ENCODE assay signal across 8 cellular contexts in genomic region chr9:33415152-33416038, GRCh38. TPM values are rescaled to one million over a fixed set of nuclear protein-coding genes. Genes with fewer than 3 reads are reported as not detected.
DNase-seq lines count a peak whose midpoint lies in the region; ATAC-seq, FAIRE-seq and TF ChIP-seq lines count a peak whose summit lies in the region.

No MANE protein-coding gene starts in this region.

- TF ChIP-seq RAD21 in H1 (IDR thresholded peaks at IDR 0.05 in 1 of 2, conservative IDR thresholded peaks at IDR 0.05 in 1 of 2; ENCODE audit: low read depth in 2 of 2, low read length in 2 of 2): peak; percentile 63 to 79

- H3K79me2 ChIP-seq in H9 (ENCODE audit: insufficient read depth, low read length) (no peaks in the 10 kb centered on the region), H1 (ENCODE audit: control insufficient read depth in 1 of 2, insufficient read depth in 2 of 2, low read length in 2 of 2) (no peaks in the 10 kb centered on the region)

- H3K4me3 Mint-ChIP-seq in H9: no peak overlapping the region
- H3K4me3 Mint-ChIP-seq in activated CD8-positive, alpha-beta T cell treated with anti-CD3 and anti-CD28 coated beads, Interleukin-2, amount 10 ng/mL, durations not matched to agents 7 days and 5 days: peak overlapping the region; percentile 48

- H4K20me1 ChIP-seq in H9 (ENCODE audit: control insufficient read depth, insufficient read depth, insufficient read length) (no peaks in the 10 kb centered on the region), H1 (replicated peaks in 1 of 2; ENCODE audit: control insufficient read depth in 1 of 2, insufficient read depth in 2 of 2, low read length in 2 of 2) (no peaks in the 10 kb centered on the region)

- H4K8ac ChIP-seq in H9 (replicated peaks; ENCODE audit: insufficient read length, low read depth, low read length) (no peak overlapping the region), H1 (ENCODE audit: extremely low read depth, insufficient read depth, low read length) (peak overlapping the region; percentile 75)

- no peaks in the 10 kb centered on the region for H3K4me1 ChIP-seq in H9 (ENCODE audit: insufficient read depth, low read length)
- peaks cover 0 to 4% (median 3%) of the 10 kb centered on the region in 4 experiments; a peak in 2 of 7 replicates for H3K4me1 ChIP-seq in H1 (replicated peaks in 1 of 4; ENCODE audit: control insufficient read depth in 3 of 4, insufficient read depth in 4 of 4, low read length in 3 of 4)

- no peaks in the 10 kb centered on the region for H3K23me2 ChIP-seq in H9 (ENCODE audit: insufficient read length, low read depth, low read length, poor library complexity, severe bottlenecking)
- no peaks in the 10 kb centered on the region for H3K23me2 ChIP-seq in H1 (ENCODE audit: low read depth, low read length)

- H3K9ac ChIP-seq in H9 (ENCODE audit: extremely low read depth, insufficient read length, low read length): no peak overlapping the region
- H3K9ac ChIP-seq in H1 (replicated peaks in 1 of 4; ENCODE audit: extremely low read depth in 1 of 4, low read depth in 3 of 4, low read length in 3 of 4): no peak overlapping the region

- no peak for TF ChIP-seq EP300 in H1 (IDR thresholded peaks at IDR 0.05; ENCODE audit: borderline replicate concordance in 1 of 2, low read depth in 2 of 2, low read length in 2 of 2)

- CTCF ChIA-PET in activated CD8-positive, alpha-beta T cell treated with anti-CD3 and anti-CD28 coated beads, Interleukin-2, amount 10 ng/mL, durations not matched to agents 7 days and 5 days (lab: Charles Lee): interaction anchor here (0.5 to 10.3 kb wide), 30 partner anchors 8 to 610 kb away, joined by 3 to 209 read pairs (median 4); partner anchors contain the start of genes AQP3, AQP7, NFX1 and NOL6
- CTCF ChIA-PET in H1 (lab: Charles Lee; ENCODE audit: partially characterized antibody): interaction anchor here (0.5 to 9.5 kb wide), 29 partner anchors 8 to 304 kb away, joined by 3 to 134 read pairs (median 5); partner anchors contain the start of genes AQP3, AQP7 and NOL6

- WGBS in H9 (ENCODE audit: extremely low coverage, insufficient read length, low lambda C conversion rate): no CpG with 5 or more reads among the region's 17 CpGs
- WGBS in H1 (ENCODE audit: extremely low coverage in 1 of 2, insufficient coverage in 1 of 2, insufficient read length in 1 of 2, insufficient replicate concordance in 2 of 2, low coverage in 1 of 2, low lambda C conversion rate in 2 of 2, missing lambda C conversion rate in 1 of 2), 2 experiments: 78% methylated on average over 15 of the region's 17 CpGs; no CpG with 5 or more reads in 1 of the 2 experiments

- FAIRE-seq in D721Med (lab: Jason Lieb, UNC): no peak
- FAIRE-seq in H1 (lab: Jason Lieb, UNC): no peak

- H3K18ac ChIP-seq in H9 (ENCODE audit: insufficient read length, low read depth, low read length) (no peak overlapping the region), H1 (ENCODE audit: extremely low read depth, low read length) (0 out of 2 replicates have a peak overlapping the region, but pooled peaks have one; percentile 52)

- H3K27me3 ChIP-seq in H9 (ENCODE audit: insufficient read depth, low read length) (no peaks in the 10 kb centered on the region), H1 (replicated peaks in 1 of 4; ENCODE audit: control insufficient read depth in 3 of 4, extremely low read depth in 1 of 4, insufficient read depth in 3 of 4, low read length in 3 of 4) (no peaks in the 10 kb centered on the region; a peak in 1 of 7 replicates)

- H3K9me3 Mint-ChIP-seq in H9: no peaks in the 10 kb centered on the region
- no peaks in the 10 kb centered on the region for H3K9me3 Mint-ChIP-seq in activated CD8-positive, alpha-beta T cell treated with anti-CD3 and anti-CD28 coated beads, Interleukin-2, amount 10 ng/mL, durations not matched to agents 7 days and 5 days (ENCODE audit: insufficient read depth)

- H2BK15ac ChIP-seq in H9 (ENCODE audit: low read depth, low read length): no peak overlapping the region
- no peak overlapping the region; the same call in 1 of the 2 replicates for H2BK15ac ChIP-seq in H1 (ENCODE audit: low read length)

- no peak overlapping the region for H3K4me3 ChIP-seq in H1 (ENCODE audit: extremely low read depth in 1 of 4, insufficient read depth in 2 of 4, low read depth in 3 of 4, low read length in 4 of 4)

- H2BK5ac ChIP-seq in H9 (ENCODE audit: insufficient read length, low read length): no peak overlapping the region
- H2BK5ac ChIP-seq in H1 (ENCODE audit: low read depth, low read length): no peak overlapping the region; the same call in 1 of the 2 replicates

- no peak overlapping the region for H2AFZ ChIP-seq in H9 (ENCODE audit: low read length)
- peak overlapping the region; percentile 14; the same call in 1 of the 2 replicates for H2AFZ ChIP-seq in H1 (ENCODE audit: low read length)

- TF ChIP-seq POLR2A in H1 (IDR thresholded peaks at IDR 0.05; ENCODE audit: control extremely low read depth in 1 of 2, low read depth in 2 of 2, low read length in 2 of 2): no peak

- H3K9me3 ChIP-seq in H9 (ENCODE audit: control insufficient read depth, low read depth, low read length) (no peaks in the 10 kb centered on the region), H1 (ENCODE audit: insufficient read depth in 2 of 2, low read depth in 1 of 2, low read length in 1 of 2) (no peaks in the 10 kb centered on the region)

- peak overlapping the region in 1 of 3 experiments; percentile 96; a peak in 3 of 7 replicates for H3K27ac Mint-ChIP-seq in H9
- peak overlapping the region; percentile 94 for H3K27ac Mint-ChIP-seq in activated CD8-positive, alpha-beta T cell treated with anti-CD3 and anti-CD28 coated beads, Interleukin-2, amount 10 ng/mL, durations not matched to agents 7 days and 5 days

- TF ChIP-seq CTCF in D721Med (IDR thresholded peaks at IDR 0.05; ENCODE audit: insufficient read depth, missing control alignments) (peak; percentile 41), H9 (conservative IDR thresholded peaks at IDR 0.05) (peak; percentile 86), H1 (IDR thresholded peaks at IDR 0.05; ENCODE audit: control extremely low read depth in 1 of 3, insufficient read depth in 1 of 3, low read depth in 1 of 3, low read length in 3 of 3) (peak; percentile 75 to 82 (median 79))

- H4K91ac ChIP-seq in H9 (ENCODE audit: insufficient read length, low read depth, low read length) (no peak overlapping the region), H1 (replicated peaks; ENCODE audit: insufficient read length, low read length) (peak overlapping the region; percentile 27)

- H2BK120ac ChIP-seq in H9 (ENCODE audit: low read depth, low read length, poor library complexity, severe bottlenecking): no peak overlapping the region
- H2BK120ac ChIP-seq in H1 (replicated peaks; ENCODE audit: low read depth, low read length): no peak overlapping the region

- H3K36me3 Mint-ChIP-seq in H9 (ENCODE audit: insufficient read depth in 1 of 3, low read depth in 3 of 3): no peaks in the 10 kb centered on the region
- no peaks in the 10 kb centered on the region for H3K36me3 Mint-ChIP-seq in activated CD8-positive, alpha-beta T cell treated with anti-CD3 and anti-CD28 coated beads, Interleukin-2, amount 10 ng/mL, durations not matched to agents 7 days and 5 days (ENCODE audit: low read depth)

- H3K14ac ChIP-seq in H9 (ENCODE audit: insufficient read depth, low read length): peak overlapping the region; percentile 39; the same call in 1 of the 2 replicates
- H3K14ac ChIP-seq in H1 (ENCODE audit: insufficient read length): no peak overlapping the region

- H2BK12ac ChIP-seq in H9 (ENCODE audit: insufficient read length, low read depth, low read length) (no peak overlapping the region), H1 (ENCODE audit: low read depth, low read length) (0 out of 2 replicates have a peak overlapping the region, but pooled peaks have one; percentile 35)

- no peak overlapping the region for H3T11ph ChIP-seq in H9 (ENCODE audit: low read length)

- H3K27me3 Mint-ChIP-seq in H9 (ENCODE audit: low read depth): peaks cover 7% of the 10 kb centered on the region
- peaks cover 7% of the 10 kb centered on the region for H3K27me3 Mint-ChIP-seq in activated CD8-positive, alpha-beta T cell treated with anti-CD3 and anti-CD28 coated beads, Interleukin-2, amount 10 ng/mL, durations not matched to agents 7 days and 5 days (ENCODE audit: low read depth)

- H3K4ac ChIP-seq in H9 (ENCODE audit: low read depth, low read length) (no peak overlapping the region), H1 (replicated peaks; ENCODE audit: insufficient read length, low read depth, low read length) (peak overlapping the region; percentile 32)

- no peak for DNase-seq in D721Med (ENCODE audit: insufficient read length, low spot score)
- peak; percentile 88 for DNase-seq in H9
- DNase-seq in NCI-H345 treated with DMSO at 0.1 percent for 48 hours (lab: John Stamatoyannopoulos, UW; ENCODE audit: unreplicated experiment): peak; percentile 44
- DNase-seq in activated CD8-positive, alpha-beta T cell treated with anti-CD3 and anti-CD28 coated beads, Interleukin-2, amount 10 ng/mL, durations not matched to agents 7 days and 5 days: peak; percentile 96
- DNase-seq in H1 (ENCODE audit: low read depth in 1 of 2, low spot score in 2 of 2): peak; percentile 41 to 93
- DNase-seq in midbrain (lab: John Stamatoyannopoulos, UW): peak; percentile 19
- peak; percentile 55 to 66 for DNase-seq in stimulated activated CD8-positive, alpha-beta memory T cell treated with anti-CD3 and anti-CD28 coated beads, Interleukin-7, amount 100 ng/mL, for 4 hours (ENCODE audit: low read depth in 2 of 2)
- no peak for DNase-seq in NCI-H2171 treated with DMSO at 0.1 percent for 48 hours (lab: John Stamatoyannopoulos, UW)

- H3K36me3 ChIP-seq in H1 (ENCODE audit: control insufficient read depth in 2 of 4, insufficient read depth in 4 of 4, low read length in 3 of 4): no peaks in the 10 kb centered on the region

- H3K79me1 ChIP-seq in H9 (ENCODE audit: insufficient read depth, low read depth, low read length, poor library complexity, severe bottlenecking): no peaks in the 10 kb centered on the region
- H3K79me1 ChIP-seq in H1 (ENCODE audit: low read depth, low read length): no peaks in the 10 kb centered on the region

- H3K4me2 ChIP-seq in H9 (ENCODE audit: insufficient read depth, insufficient read length, low read length) (no peak overlapping the region), H1 (ENCODE audit: insufficient read depth in 1 of 2, low read depth in 2 of 2, low read length in 2 of 2) (no peak overlapping the region)

- POLR2A ChIA-PET in activated CD8-positive, alpha-beta T cell treated with anti-CD3 and anti-CD28 coated beads, Interleukin-2, amount 10 ng/mL, durations not matched to agents 7 days and 5 days (lab: Charles Lee): interaction anchor here (0.6 to 4.2 kb wide), 14 partner anchors 10 to 125 kb away, joined by 3 to 33 read pairs (median 6); partner anchors contain the start of genes AQP3, NFX1 and NOL6
- POLR2A ChIA-PET in H1 (lab: Charles Lee; ENCODE audit: partially characterized antibody): interaction anchor here (1.0 to 1.4 kb wide), 3 partner anchors 8 to 58 kb away, joined by 3 read pairs; no protein-coding TSS in a partner anchor

- peak; percentile 95 for ATAC-seq in activated CD8-positive, alpha-beta T cell treated with anti-CD3 and anti-CD28 coated beads, Interleukin-2, amount 10 ng/mL, durations not matched to agents 7 days and 5 days

- no peak overlapping the region for H2AK5ac ChIP-seq in H9 (ENCODE audit: insufficient read length, low read length)
- H2AK5ac ChIP-seq in H1 (ENCODE audit: low read depth, low read length): no peak overlapping the region

- H4K5ac ChIP-seq in H9 (ENCODE audit: insufficient read length, low read depth, low read length) (no peak overlapping the region), H1 (ENCODE audit: insufficient read length, low read depth, low read length) (no peak overlapping the region)

- no peak overlapping the region for H3K56ac ChIP-seq in H9 (ENCODE audit: insufficient read length, low read depth, low read length)
- H3K56ac ChIP-seq in H1 (replicated peaks; ENCODE audit: insufficient read length, low read depth, low read length): no peak overlapping the region

- H2BK20ac ChIP-seq in H9 (ENCODE audit: low read depth, low read length, poor library complexity, severe bottlenecking): no peak overlapping the region
- H2BK20ac ChIP-seq in H1 (ENCODE audit: low read length): no peak overlapping the region

- H3K27ac ChIP-seq in H9 (ENCODE audit: insufficient read length, low read depth, low read length): no peak overlapping the region
- H3K27ac ChIP-seq in H1 (ENCODE audit: low read depth, low read length): no peak overlapping the region

- H3K23ac ChIP-seq in H9 (ENCODE audit: insufficient read length, low read depth, low read length) (no peak overlapping the region), H1 (ENCODE audit: insufficient read length) (no peak overlapping the region)

- peaks cover 7 to 13% of the 10 kb centered on the region in 2 experiments for H3K4me1 Mint-ChIP-seq in H9
- peaks cover 48% of the 10 kb centered on the region for H3K4me1 Mint-ChIP-seq in activated CD8-positive, alpha-beta T cell treated with anti-CD3 and anti-CD28 coated beads, Interleukin-2, amount 10 ng/mL, durations not matched to agents 7 days and 5 days (ENCODE audit: low read depth)

RNA-seq across cellular contexts. Expression of gene AQP7, which starts 13.0 kb away (rescaled TPM):
- total RNA-seq in H9 (2021): not detected in 2 replicates
- not detected for total RNA-seq in activated CD8-positive, alpha-beta T cell treated with anti-CD3 and anti-CD28 coated beads, Interleukin-2, amount 10 ng/mL, durations not matched to agents 7 days and 5 days
- total RNA-seq in H1 (2021; fragmentation: NEBNext Ultra II Directional; extraction: Animal tissue kit (Norgen Biotek cat#: 25700)): not detected in 2 replicates
- polyA plus RNA-seq in H1 (2011; rRNA removed): 0.38 TPM in 1 of 2 replicates, not detected in the other
- polyA plus RNA-seq in H1 (2011; cell fraction: cytosol; rRNA removed): 0.25 TPM
- polyA plus RNA-seq in H1 (2011; cell fraction: nucleus; rRNA removed): 0.54 TPM
- 0.11 to 0.27 TPM (median 0.25 TPM) in 4 replicates for polyA plus RNA-seq in H1 (2012, experiment 1 of 2)
- polyA plus RNA-seq in H1 (2012, experiment 2 of 2): not detected
- polyA plus RNA-seq in H1 (2013, experiment 1 of 2): 0.02 TPM
- not detected for polyA plus RNA-seq in H1 (2013, experiment 2 of 2)
- polyA minus RNA-seq in H1 (2011; rRNA and poly(A)+ RNA removed): not detected in 2 replicates
- polyA minus RNA-seq in H1 (2011; cell fraction: cytosol; rRNA and poly(A)+ RNA removed): not detected
- not detected for polyA minus RNA-seq in H1 (2011; cell fraction: nucleus; rRNA and poly(A)+ RNA removed)

RNA-seq across cellular contexts. Expression of gene AQP3, which starts 32.0 kb away (rescaled TPM):
- 1.6 TPM in 2 replicates for total RNA-seq in H9 (2021)
- 10 to 100 TPM; 29.9 to 31.4 TPM for total RNA-seq in activated CD8-positive, alpha-beta T cell treated with anti-CD3 and anti-CD28 coated beads, Interleukin-2, amount 10 ng/mL, durations not matched to agents 7 days and 5 days
- 2.6 and 3.0 TPM in 2 replicates for total RNA-seq in H1 (2021; fragmentation: NEBNext Ultra II Directional; extraction: Animal tissue kit (Norgen Biotek cat#: 25700))
- 6.4 and 7.6 TPM in 2 replicates for polyA plus RNA-seq in H1 (2011; rRNA removed)
- 4.0 TPM for polyA plus RNA-seq in H1 (2011; cell fraction: cytosol; rRNA removed)
- polyA plus RNA-seq in H1 (2011; cell fraction: nucleus; rRNA removed): 7.0 TPM
- polyA plus RNA-seq in H1 (2012, experiment 1 of 2): 1.9 to 3.7 TPM (median 3.0 TPM) in 4 replicates
- 2.9 TPM for polyA plus RNA-seq in H1 (2012, experiment 2 of 2)
- polyA plus RNA-seq in H1 (2013, experiment 1 of 2): 4.4 TPM
- 4.8 TPM for polyA plus RNA-seq in H1 (2013, experiment 2 of 2)
- polyA minus RNA-seq in H1 (2011; rRNA and poly(A)+ RNA removed): 1.7 and 3.2 TPM in 2 replicates
- polyA minus RNA-seq in H1 (2011; cell fraction: cytosol; rRNA and poly(A)+ RNA removed): 2.7 TPM
- polyA minus RNA-seq in H1 (2011; cell fraction: nucleus; rRNA and poly(A)+ RNA removed): 4.3 TPM

RNA-seq across cellular contexts. Expression of gene NOL6, which starts 58.3 kb away (rescaled TPM):
- 64.4 and 66.3 TPM in 2 replicates for total RNA-seq in H9 (2021)
- 10 to 100 TPM; 37.1 to 38.8 TPM for total RNA-seq in activated CD8-positive, alpha-beta T cell treated with anti-CD3 and anti-CD28 coated beads, Interleukin-2, amount 10 ng/mL, durations not matched to agents 7 days and 5 days
- 55.0 and 57.9 TPM in 2 replicates for total RNA-seq in H1 (2021; fragmentation: NEBNext Ultra II Directional; extraction: Animal tissue kit (Norgen Biotek cat#: 25700))
- 44.0 and 50.5 TPM in 2 replicates for polyA plus RNA-seq in H1 (2011; rRNA removed)
- polyA plus RNA-seq in H1 (2011; cell fraction: cytosol; rRNA removed): 35.5 TPM
- 96.6 TPM for polyA plus RNA-seq in H1 (2011; cell fraction: nucleus; rRNA removed)
- 44.3 to 55.6 TPM (median 49.2 TPM) in 4 replicates for polyA plus RNA-seq in H1 (2012, experiment 1 of 2)
- polyA plus RNA-seq in H1 (2012, experiment 2 of 2): 61.6 TPM
- 31.4 TPM for polyA plus RNA-seq in H1 (2013, experiment 1 of 2)
- polyA plus RNA-seq in H1 (2013, experiment 2 of 2): 28.6 TPM
- 65.7 and 66.4 TPM in 2 replicates for polyA minus RNA-seq in H1 (2011; rRNA and poly(A)+ RNA removed)
- polyA minus RNA-seq in H1 (2011; cell fraction: cytosol; rRNA and poly(A)+ RNA removed): 25.9 TPM
- 50.5 TPM for polyA minus RNA-seq in H1 (2011; cell fraction: nucleus; rRNA and poly(A)+ RNA removed)

Comparison
In these comparisons a context has a peak if more than half of its experiments do, and no peak if none do; other contexts are left out.
1. DNase-seq: peak in H9 (single experiment), NCI-H345 treated with DMSO at 0.1 percent for 48 hours (single experiment), activated CD8-positive, alpha-beta T cell treated with anti-CD3 and anti-CD28 coated beads, Interleukin-2, amount 10 ng/mL, durations not matched to agents 7 days and 5 days (single experiment), H1 (2 of 2), midbrain (single experiment) and stimulated activated CD8-positive, alpha-beta memory T cell treated with anti-CD3 and anti-CD28 coated beads, Interleukin-7, amount 100 ng/mL, for 4 hours (2 of 2); none in D721Med (single experiment) and NCI-H2171 treated with DMSO at 0.1 percent for 48 hours (single experiment).
2. Peak in every context shown above with its lines, with median percentiles within 50 percentile points of each other: CTCF ChIP-seq.